ENCODE assay signal across 8 cellular contexts in genomic region chr1:11907275-11908138, GRCh38. TPM values are rescaled to one million over a fixed set of nuclear protein-coding genes. Genes with fewer than 3 reads are reported as not detected.
DNase-seq lines count a peak whose midpoint lies in the region; ATAC-seq, FAIRE-seq and TF ChIP-seq lines count a peak whose summit lies in the region.

No MANE protein-coding gene starts in this region.

- FAIRE-seq in urothelium cell line (lab: Jason Lieb, UNC) = no peak

- H3K9me3 ChIP-seq in ascending aorta (no peaks in the 10 kb centered on the region), right cardiac atrium (ENCODE audit: control insufficient read depth, low read length) (no peaks in the 10 kb centered on the region)

- in situ Hi-C loops in GM13976 (cut with MboI; ENCODE audit: low sequenced_read_pairs, unreplicated experiment) = loop anchor here (10.0 kb wide), 1 partner anchor 63 kb away; the partner anchor contains the start of gene NPPA

- 10% methylated on average over 21 of the region's 21 CpGs for WGBS in right cardiac atrium

- no peaks in the 10 kb centered on the region for H3K4me1 ChIP-seq in ascending aorta
- H3K4me1 ChIP-seq in right cardiac atrium (ENCODE audit: control insufficient read depth, insufficient read depth, low read length) = no peaks in the 10 kb centered on the region

- H3K4me3 ChIP-seq in ascending aorta = peak overlapping the region in 1 of 2 donors; percentile 69
- no peak overlapping the region for H3K4me3 ChIP-seq in right cardiac atrium (ENCODE audit: low read length)

- H3K27ac ChIP-seq in ascending aorta = peak overlapping the region; percentile 85 to 92
- H3K27ac ChIP-seq in right cardiac atrium (ENCODE audit: low read length) = peak overlapping the region; percentile 95

- DNase-seq in GM13976 (ENCODE audit: low spot score) (peak; percentile 91), NCI-H187 treated with DMSO at 0.1 percent for 48 hours (lab: John Stamatoyannopoulos, UW) (peak; percentile 79), T-helper 22 cell (ENCODE audit: low read depth) (peak; percentile 81), ascending aorta (ENCODE audit: low spot score in 2 of 2) (peak; percentile 87 to 97), right cardiac atrium (peak; percentile 91 to 97 (median 96)), pulmonary artery endothelial cell (ENCODE audit: low read depth, low spot score) (peak; percentile 76), urothelium cell line (ENCODE audit: low spot score) (peak; percentile 91)

- TF ChIP-seq CTCF in GM13976 (IDR thresholded peaks at IDR 0.05; ENCODE audit: borderline replicate concordance, control extremely low read depth, extremely low read depth, insufficient read depth, missing control alignments) = peak; percentile 95
- TF ChIP-seq CTCF in ascending aorta (IDR thresholded peaks at IDR 0.05) = peak; percentile 88 to 95 (median 94)

- no peaks in the 10 kb centered on the region for H3K36me3 ChIP-seq in ascending aorta

- no peaks in the 10 kb centered on the region for H3K27me3 ChIP-seq in ascending aorta
- no peaks in the 10 kb centered on the region for H3K27me3 ChIP-seq in right cardiac atrium (ENCODE audit: control insufficient read depth, insufficient read depth)

- ATAC-seq in HG02973 (IDR thresholded peaks at IDR 0.05; ENCODE audit: unreplicated experiment) (peak; percentile 41), right cardiac atrium (peak; percentile 88 to 89)

- intact Hi-C loops in ascending aorta (cut with DNase I) = loop anchor here (1.0 to 10.0 kb wide), 8 partner anchors 19 to 253 kb away; partner anchors contain the start of genes AGTRAP, FBXO2, FBXO44 and KIAA2013
- intact Hi-C loops in right cardiac atrium (cut with DNase I) = loop anchor here in 2 of 4 donors (2.0 to 10.0 kb wide), 3 partner anchors 27 to 125 kb away; partner anchors contain the start of genes MIIP (in 1 of the 2) and PLOD1 (in 1 of the 2)

RNA-seq across cellular contexts. Expression of gene KIAA2013, which starts 18.7 kb away (rescaled TPM):
- total RNA-seq in ascending aorta (206 TPM), right cardiac atrium (10 to 100 TPM; 34.6 to 38.1 (median 36.3) TPM), pulmonary artery endothelial cell (63.6 and 69.9 TPM in 2 replicates)
- polyA plus RNA-seq in right cardiac atrium = 37.3 TPM

RNA-seq across cellular contexts. Expression of gene PLOD1, which starts 27.0 kb away (rescaled TPM):
- total RNA-seq in ascending aorta (79.9 TPM), right cardiac atrium (10 to 100 TPM; 49.5 to 77.8 (median 63.1) TPM), pulmonary artery endothelial cell (342 and 390 TPM in 2 replicates)
- polyA plus RNA-seq in right cardiac atrium = 51.0 TPM

RNA-seq across cellular contexts. Expression of gene NPPB, which starts 48.8 kb away (rescaled TPM):
- total RNA-seq in ascending aorta (not detected), right cardiac atrium (1,000 to 10,000 TPM in 1 of 4 donors, 100 to 1,000 TPM in 1, 10 to 100 TPM in 2; 37.1 to 2,245 (median 160) TPM), pulmonary artery endothelial cell (not detected in 2 replicates)
- polyA plus RNA-seq in right cardiac atrium = 1,679 TPM

RNA-seq across cellular contexts. Expression of gene NPPA, which starts 59.9 kb away (rescaled TPM):
- not detected for total RNA-seq in ascending aorta
- total RNA-seq in right cardiac atrium = over 10,000 TPM; 26,185 to 59,291 (median 38,228) TPM
- 45,715 TPM for polyA plus RNA-seq in right cardiac atrium
- not detected in 2 replicates for total RNA-seq in pulmonary artery endothelial cell

Comparison
In these comparisons a context has a peak if more than half of its experiments do, and no peak if none do; other contexts are left out.
1. RNA of gene NPPB, which starts 48.8 kb away (total RNA-seq): 37.1 to 2,245 TPM in right cardiac atrium; not detected in ascending aorta (single experiment) and not detected in pulmonary artery endothelial cell; every median in the first group is over 10 times any median in the second.
2. Peak in every context shown above with its lines, with median percentiles within 50 percentile points of each other: DNase-seq.